In the genomic region with DNA sequence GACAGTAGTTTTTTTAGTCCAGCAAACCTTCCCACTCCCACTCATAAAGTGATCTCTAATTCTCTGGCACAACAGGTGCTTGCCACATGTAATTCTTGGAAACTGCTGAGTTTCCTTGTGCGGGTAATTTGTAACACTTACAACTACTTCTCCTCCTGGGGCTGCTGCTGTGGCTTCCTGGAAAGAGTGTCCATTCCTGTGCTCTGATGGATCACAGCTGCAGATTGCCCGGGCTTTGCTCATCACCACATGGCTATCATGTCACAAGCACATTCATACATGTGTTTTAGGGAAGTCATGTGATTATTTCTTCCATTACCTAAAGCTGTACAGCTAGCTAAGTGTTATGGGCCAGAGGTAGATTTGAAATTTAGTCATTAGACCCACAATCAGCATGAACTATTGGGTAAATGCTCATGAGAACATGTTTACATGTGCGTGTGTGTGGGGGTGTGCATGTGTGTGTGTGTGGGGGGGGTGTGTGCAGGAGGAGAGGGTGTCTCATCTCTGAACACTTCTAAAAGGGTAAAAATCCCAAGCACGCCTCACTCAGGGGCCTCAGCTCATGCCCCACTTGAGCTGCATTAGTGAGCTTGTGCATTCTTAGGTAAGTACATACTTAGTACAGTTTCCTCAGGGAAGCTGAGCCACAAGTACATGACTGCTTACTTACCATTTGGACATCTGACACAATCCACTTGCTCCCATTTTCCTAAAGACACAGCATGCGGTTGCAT, we compare ENCODE assay signal across 1 cellular context.
TF ChIP-seq lines count a peak whose summit lies in the region.

No MANE protein-coding gene starts in this region.

TF ChIP-seq in GM12878, 131 proteins besides CTCF, POLR2A, EP300 and RAD21 (continued from another document):
- TF ChIP-seq, protein P1, sequence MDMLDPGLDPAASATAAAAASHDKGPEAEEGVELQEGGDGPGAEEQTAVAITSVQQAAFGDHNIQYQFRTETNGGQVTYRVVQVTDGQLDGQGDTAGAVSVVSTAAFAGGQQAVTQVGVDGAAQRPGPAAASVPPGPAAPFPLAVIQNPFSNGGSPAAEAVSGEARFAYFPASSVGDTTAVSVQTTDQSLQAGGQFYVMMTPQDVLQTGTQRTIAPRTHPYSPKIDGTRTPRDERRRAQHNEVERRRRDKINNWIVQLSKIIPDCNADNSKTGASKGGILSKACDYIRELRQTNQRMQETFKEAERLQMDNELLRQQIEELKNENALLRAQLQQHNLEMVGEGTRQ (IDR thresholded peaks at IDR 0.05; ENCODE audit: borderline replicate concordance, low read depth, low read length) = no peak; the same call in 1 of the 2 replicates
- TF ChIP-seq TCF7 (IDR thresholded peaks at IDR 0.05; ENCODE audit: borderline replicate concordance) (no peak), ZNF207 (IDR thresholded peaks at IDR 0.05; ENCODE audit: borderline replicate concordance) (no peak)
